Comparison of ENCODE assay signal across 1 cellular context in genomic region chr10:99659031-99659867, GRCh38.
TF ChIP-seq lines count a peak whose summit lies in the region.

ENTPD7 (plus strand) TSS chr10:99659509; CDS start chr10:99659957, 448 bp downstream.

TF ChIP-seq in HepG2, 621 proteins besides CTCF, POLR2A, EP300 and RAD21 (continued from another document and continues in another):
- TF ChIP-seq SKIL (CRISPR knock-in tag; IDR thresholded peaks at IDR 0.05; ENCODE audit: borderline replicate concordance) (no peak), FOXO1 (CRISPR knock-in tag; IDR thresholded peaks at IDR 0.05) (0 out of 2 replicates have a peak, but pooled peaks have one; percentile 2), CREB1 (IDR thresholded peaks at IDR 0.05) (peak; percentile 73), CREB1 (CRISPR knock-in tag; IDR thresholded peaks at IDR 0.05) (peak; percentile 53), MBD4 (IDR thresholded peaks at IDR 0.05; ENCODE audit: borderline replicate concordance, low read length) (no peak), ZNF605 (CRISPR knock-in tag; IDR thresholded peaks at IDR 0.05) (0 out of 2 replicates have a peak, but pooled peaks have one; percentile 13), MBNL3 (CRISPR knock-in tag; conservative IDR thresholded peaks at IDR 0.05) (no peak), ZFP91 (CRISPR knock-in tag; IDR thresholded peaks at IDR 0.05; ENCODE audit: borderline replicate concordance) (peak; percentile 62; the same call in 1 of the 2 replicates), MED8 (CRISPR knock-in tag; IDR thresholded peaks at IDR 0.05; ENCODE audit: insufficient replicate concordance) (no peak), RFXAP (CRISPR knock-in tag; IDR thresholded peaks at IDR 0.05; ENCODE audit: borderline replicate concordance) (no peak; the same call in 1 of the 2 replicates), ZNF232 (CRISPR knock-in tag; IDR thresholded peaks at IDR 0.05; ENCODE audit: borderline replicate concordance) (no peak), GABPA (IDR thresholded peaks at IDR 0.05; ENCODE audit: low read depth, low read length) (peak; percentile 49), GABPA (CRISPR knock-in tag; IDR thresholded peaks at IDR 0.05; ENCODE audit: low read depth) (peak; percentile 76), PHF21A (CRISPR knock-in tag; IDR thresholded peaks at IDR 0.05) (no peak), NONO (IDR thresholded peaks at IDR 0.05) (no peak), NONO (CRISPR knock-in tag; conservative IDR thresholded peaks at IDR 0.05) (0 out of 2 replicates have a peak, but pooled peaks have one; percentile 39), NFATC3 (CRISPR knock-in tag; IDR thresholded peaks at IDR 0.05) (no peak), ELF1 (CRISPR knock-in tag; IDR thresholded peaks at IDR 0.05) (peak; percentile 85), GATAD1 (CRISPR knock-in tag; IDR thresholded peaks at IDR 0.05) (peak; percentile 72), HOXA5 (CRISPR knock-in tag; IDR thresholded peaks at IDR 0.05) (no peak), ZFP62 (CRISPR knock-in tag; IDR thresholded peaks at IDR 0.05) (no peak), ZNF20 (CRISPR knock-in tag; IDR thresholded peaks at IDR 0.05) (no peak), CAMTA2 (CRISPR knock-in tag; IDR thresholded peaks at IDR 0.05; ENCODE audit: borderline replicate concordance) (no peak), TCF7 (IDR thresholded peaks at IDR 0.05; ENCODE audit: low read depth) (no peak), ZNF510 (CRISPR knock-in tag; IDR thresholded peaks at IDR 0.05; ENCODE audit: low read depth) (no peak), GRHL1 (CRISPR knock-in tag; conservative IDR thresholded peaks at IDR 0.05) (no peak), ZMYM2 (CRISPR knock-in tag; IDR thresholded peaks at IDR 0.05) (0 out of 2 replicates have a peak, but pooled peaks have one; percentile 37), ZFP1 (CRISPR knock-in tag; IDR thresholded peaks at IDR 0.05) (no peak), CEBPG (CRISPR knock-in tag; IDR thresholded peaks at IDR 0.05) (no peak), MXD1 (CRISPR knock-in tag; IDR thresholded peaks at IDR 0.05) (peak; percentile 58), KIAA2018 (CRISPR knock-in tag; IDR thresholded peaks at IDR 0.05; ENCODE audit: borderline replicate concordance) (no peak), ETS1 (CRISPR knock-in tag; IDR thresholded peaks at IDR 0.05) (no peak), ZNF451 (CRISPR knock-in tag; IDR thresholded peaks at IDR 0.05) (0 out of 2 replicates have a peak, but pooled peaks have one; percentile 41), TFDP1 (CRISPR knock-in tag; IDR thresholded peaks at IDR 0.05; ENCODE audit: borderline replicate concordance) (peak; percentile 62; the same call in 1 of the 2 replicates), SALL2 (CRISPR knock-in tag; IDR thresholded peaks at IDR 0.05) (no peak), PRDM15 (CRISPR knock-in tag; IDR thresholded peaks at IDR 0.05) (no peak), KAT7 (CRISPR knock-in tag; IDR thresholded peaks at IDR 0.05; ENCODE audit: borderline replicate concordance) (peak; percentile 90; the same call in 1 of the 2 replicates), HNF4A (CRISPR knock-in tag; IDR thresholded peaks at IDR 0.05) (no peak), TAF15 (IDR thresholded peaks at IDR 0.05; ENCODE audit: low read depth, low read length, poor library complexity, severe bottlenecking) (no peak)
